Comparison of ENCODE assay signal across 7 cellular contexts in genomic region chr7:33716581-33717477, GRCh38.
A peak's percentile ranks its signal among the peaks of the same experiment; 100 is the strongest.
DNase-seq lines count a peak whose midpoint lies in the region; ATAC-seq, FAIRE-seq and TF ChIP-seq lines count a peak whose summit lies in the region.

No MANE protein-coding gene starts in this region.

- DNase-seq in NCI-H1417 (lab: John Stamatoyannopoulos, UW) (peak; percentile 36 to 71 (median 54)), chondrocyte (ENCODE audit: low spot score) (no peak), myocyte (ENCODE audit: low read depth) (peak; percentile 79), GM12891 (ENCODE audit: insufficient read length, low spot score) (no peak), GM19239 (ENCODE audit: insufficient read length, low spot score) (no peak)

- no peak for TF ChIP-seq POLR2A in GM12891 (IDR thresholded peaks at IDR 0.05; ENCODE audit: low read depth, low read length)

- FAIRE-seq in GM12891 (lab: Jason Lieb, UNC) = no peak
- no peak for FAIRE-seq in GM19239 (lab: Jason Lieb, UNC)

- H3K36me3 Mint-ChIP-seq in chondrocyte (ENCODE audit: low read depth) = peaks cover 3% of the 10 kb centered on the region

- TF ChIP-seq CTCF in GM12874 (IDR thresholded peaks at IDR 0.05; ENCODE audit: insufficient read depth, low read depth, low read length) = peak; percentile 32; the same call in 1 of the 2 replicates
- peak; percentile 90 for TF ChIP-seq CTCF in chondrocyte (IDR thresholded peaks at IDR 0.05)

- no peak for ATAC-seq in HG03521 (IDR thresholded peaks at IDR 0.05; ENCODE audit: unreplicated experiment)

- H3K4me1 Mint-ChIP-seq in chondrocyte (ENCODE audit: low read depth) = peaks cover 17% of the 10 kb centered on the region

- H3K4me3 Mint-ChIP-seq in chondrocyte (ENCODE audit: unreplicated experiment) = no peak overlapping the region

- H3K27ac Mint-ChIP-seq in chondrocyte (ENCODE audit: unreplicated experiment) = no peak overlapping the region

- peaks cover 5% of the 10 kb centered on the region for H3K27me3 Mint-ChIP-seq in chondrocyte (ENCODE audit: low read depth)

- H3K9me3 Mint-ChIP-seq in chondrocyte (ENCODE audit: low read depth) = peaks cover 4% of the 10 kb centered on the region

TF ChIP-seq in GM12891, 5 proteins besides CTCF, POLR2A, EP300 and RAD21:
- no peak for TF ChIP-seq POLR2AphosphoS5 (IDR thresholded peaks at IDR 0.05; ENCODE audit: low read depth, low read length)
- no peak for TF ChIP-seq POU2F2 (IDR thresholded peaks at IDR 0.05; ENCODE audit: low read depth, low read length)
- no peak for TF ChIP-seq PAX5 (IDR thresholded peaks at IDR 0.05; ENCODE audit: insufficient read depth, low read length, severe bottlenecking)
- TF ChIP-seq TAF1 (IDR thresholded peaks at IDR 0.05; ENCODE audit: low read depth, low read length) = no peak
- TF ChIP-seq SPI1 (IDR thresholded peaks at IDR 0.05; ENCODE audit: low read depth, low read length) = no peak
TF ChIP-seq in GM12891: peak in this region for 0.

Comparison
In these comparisons a context has a peak if more than half of its experiments do, and no peak if none do; other contexts are left out.
1. DNase-seq: peak in NCI-H1417 (3 of 3) and myocyte (single experiment); none in chondrocyte (single experiment), GM12891 (single experiment) and GM19239 (single experiment).